ENCODE assay signal across 35 cellular contexts in the genomic region with DNA sequence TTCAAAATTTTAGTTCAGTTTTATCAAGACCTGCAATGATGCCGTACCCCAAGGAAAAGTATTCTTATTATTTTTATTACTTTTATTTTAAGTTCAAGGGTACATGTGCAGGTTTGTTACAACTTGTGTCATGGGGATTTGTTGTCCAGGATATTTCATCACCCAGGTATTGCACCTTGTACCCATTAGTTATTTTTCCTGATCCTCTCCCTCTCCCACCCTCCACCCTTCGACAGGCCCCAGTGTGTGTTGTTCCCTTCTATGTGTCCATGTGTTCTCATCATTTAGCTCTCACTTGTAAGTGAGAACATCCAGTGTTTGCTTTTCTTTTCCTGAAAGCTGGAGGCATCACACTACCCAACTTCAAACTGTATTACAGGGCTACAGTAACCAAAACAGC.
"Had no signal": no experiment of that assay in that cellular context is flagged by ENCODE, and none has a peak within 500 bp of the region (broad histone marks: within the 10 kb centered on the region; RNA-seq: fewer than 3 reads in every experiment).

No MANE protein-coding gene starts in this region.

- DNase-seq: Karpas-422, Kasumi-1, MG63, MM.1S, MV-4-11, NCI-H1048, NCI-H1092, NCI-H1092 treated with DMSO at 0.1 percent for 48 hours, NCI-H1105, NCI-H1105 treated with DMSO at 0.1 percent for 48 hours, NCI-H1417, NCI-H1417 treated with DMSO at 0.1 percent for 48 hours, NCI-H1436, NCI-H1436 treated with DMSO at 0.1 percent for 48 hours, NCI-H146, NCI-H1694, NCI-H1694 treated with DMSO at 0.1 percent for 48 hours, NCI-H187, NCI-H187 treated with DMSO at 0.1 percent for 48 hours, NCI-H1930, NCI-H2029, NCI-H2029 treated with DMSO at 0.1 percent for 48 hours, NCI-H2081, NCI-H2081 treated with DMSO at 0.1 percent for 48 hours, NCI-H2107, NCI-H2171, NCI-H2171 treated with DMSO at 0.1 percent for 48 hours, NCI-H2227 treated with DMSO at 0.1 percent for 48 hours, NCI-H226, NCI-H345, NCI-H446, NCI-H446 treated with DMSO at 0.1 percent for 48 hours, NCI-H510A, NCI-H510A treated with DMSO at 0.1 percent for 48 hours, NCI-H524 had no signal

- H3K27me3 ChIP-seq: MG63 had no signal

- H3K9me3 ChIP-seq: MG63 had no signal

- H3K36me3 ChIP-seq: MG63 had no signal

- H3K4me3 ChIP-seq: MG63 had no signal
